Comparison of ENCODE assay signal across 8 cellular contexts in genomic region chr4:49137043-49137442, GRCh38.
DNase-seq lines count a peak whose midpoint lies in the region; ATAC-seq and TF ChIP-seq lines count a peak whose summit lies in the region.
"Not testable (repeated sequence)": the region's sequence is repeated elsewhere in the genome, so short reads cannot be mapped to it uniquely, and the experiment has no call there.

No MANE protein-coding gene starts in this region.

- ATAC-seq in GM18870 (IDR thresholded peaks at IDR 0.05; ENCODE audit: unreplicated experiment) = peak; percentile 67
- peak; percentile 57 for ATAC-seq in GM21367 (IDR thresholded peaks at IDR 0.05; ENCODE audit: unreplicated experiment)
- peak; percentile 63 for ATAC-seq in HG02610 (IDR thresholded peaks at IDR 0.05; ENCODE audit: unreplicated experiment)
- peak; percentile 60 for ATAC-seq in HG03064 (IDR thresholded peaks at IDR 0.05; ENCODE audit: low read depth, unreplicated experiment)
- ATAC-seq in HG03521 (IDR thresholded peaks at IDR 0.05; ENCODE audit: unreplicated experiment) = peak; percentile 51
- ATAC-seq in central memory CD8-positive, alpha-beta T cell (replicated peaks; ENCODE audit: extremely low read depth, poor library complexity, severe bottlenecking) = peak; percentile 49
- peak; percentile 68 for ATAC-seq in lung (ENCODE audit: insufficient read depth, low FRiP score)
- ATAC-seq in upper lobe of right lung = peak; percentile 81

- H3K9me3 ChIP-seq in lung (ENCODE audit: control insufficient read depth in 2 of 2, insufficient read depth in 1 of 2, low read length in 1 of 2); upper lobe of right lung: not testable (repeated sequence)

- H3K4me1 ChIP-seq in lung (ENCODE audit: control insufficient read depth in 2 of 2, insufficient read depth in 2 of 2, low read length in 2 of 2); upper lobe of right lung: not testable (repeated sequence)

- H3K27me3 Mint-ChIP-seq in central memory CD8-positive, alpha-beta T cell = not testable (repeated sequence)

- H3K27ac ChIP-seq in lung (ENCODE audit: low read depth in 1 of 2, low read length in 1 of 2); upper lobe of right lung: not testable (repeated sequence)

- DNase-seq in central memory CD8-positive, alpha-beta T cell (ENCODE audit: low spot score in 2 of 2); lung (ENCODE audit: low spot score); upper lobe of right lung: not testable (repeated sequence)

- peaks cover 22% of the 10 kb centered on the region for H3K9me3 Mint-ChIP-seq in central memory CD8-positive, alpha-beta T cell

- H3K4me1 Mint-ChIP-seq in central memory CD8-positive, alpha-beta T cell = not testable (repeated sequence)

- 63 to 64% methylated on average over 2 to 5 of the region's 10 CpGs for WGBS in lung, 2 donors

- intact Hi-C loops in upper lobe of right lung (cut with DNase I) = not testable (repeated sequence)

- not testable (repeated sequence) for H3K4me3 ChIP-seq in lung, upper lobe of right lung

- not testable (repeated sequence) for H3K36me3 ChIP-seq in lung (ENCODE audit: control insufficient read depth in 2 of 2, insufficient read depth in 2 of 2, low read length in 2 of 2); upper lobe of right lung

- H3K27ac Mint-ChIP-seq in central memory CD8-positive, alpha-beta T cell (ENCODE audit: low read depth) = not testable (repeated sequence)

- TF ChIP-seq CTCF in lung (IDR thresholded peaks at IDR 0.05; ENCODE audit: control extremely low read depth, extremely low read depth); upper lobe of right lung (IDR thresholded peaks at IDR 0.05): not testable (repeated sequence)

- not testable (repeated sequence) for H3K27me3 ChIP-seq in lung (ENCODE audit: control insufficient read depth, insufficient read depth); upper lobe of right lung

- not testable (repeated sequence) for H3K4me3 Mint-ChIP-seq in central memory CD8-positive, alpha-beta T cell

- not testable (repeated sequence) for H3K36me3 Mint-ChIP-seq in central memory CD8-positive, alpha-beta T cell (ENCODE audit: insufficient read depth)
